ENCODE assay signal across 1 cellular context in the genomic region with DNA sequence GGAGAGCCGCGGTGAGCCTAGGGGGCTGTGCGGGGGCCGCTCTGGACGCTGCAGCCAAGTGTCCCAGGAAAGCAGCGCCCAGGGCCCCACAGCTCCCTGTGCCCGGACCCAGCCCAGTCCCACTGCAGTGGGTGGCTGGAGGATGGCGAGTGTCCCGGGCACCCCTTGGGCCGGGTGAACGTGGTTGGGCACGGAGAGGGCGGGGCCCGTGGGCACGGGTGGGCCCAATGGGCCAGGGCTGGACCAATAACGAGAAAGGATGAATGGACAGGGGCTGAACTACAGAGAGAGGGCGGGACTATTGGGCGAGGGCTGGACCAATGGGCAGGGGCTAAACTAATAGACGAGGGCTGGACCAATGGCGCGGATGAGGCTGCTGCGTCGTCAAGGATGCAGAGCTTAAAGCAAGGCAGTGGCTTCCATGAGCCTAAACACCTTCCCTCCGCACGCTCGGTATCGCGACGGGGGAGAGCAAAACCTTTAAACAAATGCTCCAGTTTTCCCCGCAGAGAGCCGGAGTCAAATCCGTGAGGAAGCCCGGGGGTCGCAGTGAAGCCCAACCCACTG.
TF ChIP-seq lines count a peak whose summit lies in the region.

No MANE protein-coding gene starts in this region.

TF ChIP-seq in GM23338, 12 proteins besides CTCF, POLR2A, EP300 and RAD21 (continued from another document):
- TF ChIP-seq POLR2AphosphoS5 (IDR thresholded peaks at IDR 0.05; ENCODE audit: low read depth), result peak; percentile 42
